29 cellular contexts compared by ENCODE assay signal in the genomic region with DNA sequence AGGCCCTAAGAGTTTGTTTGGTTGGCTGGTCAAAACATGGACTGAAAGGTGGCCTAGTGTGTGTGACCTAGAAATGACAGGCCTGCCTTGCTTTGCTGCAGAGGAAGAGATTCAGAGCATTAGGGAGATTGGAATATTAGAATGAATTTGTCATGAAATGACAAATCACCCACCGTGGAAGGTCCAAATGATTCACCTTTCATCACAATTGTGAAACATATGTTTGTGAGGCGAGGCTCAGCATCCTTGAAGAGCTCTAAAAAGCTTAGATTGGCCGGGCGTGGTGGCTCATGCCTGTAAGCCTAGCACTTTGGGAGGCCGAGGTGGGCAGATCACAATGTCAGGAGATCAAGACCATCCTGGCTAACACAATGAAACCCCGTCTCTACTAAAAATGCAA. TPM values are rescaled to one million over a fixed set of nuclear protein-coding genes. Genes with fewer than 3 reads are reported as not detected.
"Had no signal": no experiment of that assay in that cellular context is flagged by ENCODE, and none has a peak within 500 bp of the region (broad histone marks: within the 10 kb centered on the region; RNA-seq: fewer than 3 reads in every experiment).

No MANE protein-coding gene starts in this region.

- FAIRE-seq: astrocyte, RCC 7860, TTC549 had no signal

- DNase-seq: activated CD4-positive, alpha-beta T cell treated with anti-CD3 and anti-CD28 coated beads for 48 hours; activated CD4-positive, alpha-beta T cell treated with anti-CD3 and anti-CD28 coated beads, Interleukin-2, amount 50 U/mL, for 4 hours; activated CD8-positive, alpha-beta memory T cell treated with anti-CD3 and anti-CD28 coated beads, Interleukin-2, amount 10 ng/mL, durations not matched to agents 7 days and 5 days; activated CD8-positive, alpha-beta T cell treated with anti-CD3 and anti-CD28 coated beads, Interleukin-2, amount 10 ng/mL, durations not matched to agents 7 days and 5 days; activated effector memory CD4-positive, alpha-beta T cell treated with anti-CD3 and anti-CD28 coated beads, Interleukin-2, amount 50 U/mL, for 16 hours; activated naive CD4-positive, alpha-beta T cell treated with Interleukin-2 at 50 U/mL for 16 hours; activated T-cell treated with anti-CD3 and anti-CD28 coated beads, Interleukin-2, amount 50 U/mL, for 24 hours; amygdala; cerebellar nuclear complex; MG63; MV-4-11; NCI-H1092 treated with DMSO at 0.1 percent for 48 hours; NCI-H1417 treated with DMSO at 0.1 percent for 48 hours; NCI-H1694; NCI-H2029 treated with DMSO at 0.1 percent for 48 hours; NCI-H510A treated with DMSO at 0.1 percent for 48 hours; NCI-H69; T-cell; T-helper 2 cell; T1000; WERI-Rb-1 had no signal

- H3K4me2 ChIP-seq: KMS-11 had no signal

- H3K27ac ChIP-seq: KMS-11, SK-N-MC, WERI-Rb-1 had no signal

- H3K36me3 ChIP-seq: MG63, WERI-Rb-1 had no signal

- ATAC-seq: activated CD4-positive, CD25-positive, alpha-beta regulatory T cell treated with anti-CD3 and anti-CD28 coated beads, Interleukin-2, amount 50 U/mL, for 24 hours; activated CD8-positive, alpha-beta memory T cell treated with anti-CD3 and anti-CD28 coated beads, Interleukin-2, amount 10 ng/mL, durations not matched to agents 7 days and 5 days; activated CD8-positive, alpha-beta T cell treated with anti-CD3 and anti-CD28 coated beads, Interleukin-2, amount 10 ng/mL, durations not matched to agents 7 days and 5 days; Right ventricle myocardium inferior; T-cell had no signal

- H3K9me3 ChIP-seq: MG63 had no signal

- H3K4me3 ChIP-seq: MG63, SK-N-MC had no signal

- H3K27me3 ChIP-seq: MG63 had no signal

- H3K9ac ChIP-seq: KMS-11 had no signal

RNA-seq across cellular contexts. Expression of a gene that starts 5.5 kb away (rescaled TPM):
- total RNA-seq: activated CD8-positive, alpha-beta memory T cell treated with anti-CD3 and anti-CD28 coated beads, Interleukin-2, amount 10 ng/mL, durations not matched to agents 7 days and 5 days; activated CD8-positive, alpha-beta T cell treated with anti-CD3 and anti-CD28 coated beads, Interleukin-2, amount 10 ng/mL, durations not matched to agents 7 days and 5 days; astrocyte; cardiac septum; Right ventricle myocardium inferior; T-cell had no signal

RNA-seq across cellular contexts. Expression of a gene that starts 10.0 kb away (rescaled TPM):
- total RNA-seq: activated CD8-positive, alpha-beta memory T cell treated with anti-CD3 and anti-CD28 coated beads, Interleukin-2, amount 10 ng/mL, durations not matched to agents 7 days and 5 days; activated CD8-positive, alpha-beta T cell treated with anti-CD3 and anti-CD28 coated beads, Interleukin-2, amount 10 ng/mL, durations not matched to agents 7 days and 5 days; astrocyte; cardiac septum; Right ventricle myocardium inferior; T-cell had no signal

RNA-seq across cellular contexts. Expression of a gene that starts 10.9 kb away (rescaled TPM):
- total RNA-seq: activated CD8-positive, alpha-beta memory T cell treated with anti-CD3 and anti-CD28 coated beads, Interleukin-2, amount 10 ng/mL, durations not matched to agents 7 days and 5 days; activated CD8-positive, alpha-beta T cell treated with anti-CD3 and anti-CD28 coated beads, Interleukin-2, amount 10 ng/mL, durations not matched to agents 7 days and 5 days; astrocyte; cardiac septum; Right ventricle myocardium inferior; T-cell had no signal

RNA-seq across cellular contexts. Expression of a gene that starts 20.8 kb away (rescaled TPM):
- total RNA-seq: activated CD8-positive, alpha-beta memory T cell treated with anti-CD3 and anti-CD28 coated beads, Interleukin-2, amount 10 ng/mL, durations not matched to agents 7 days and 5 days; activated CD8-positive, alpha-beta T cell treated with anti-CD3 and anti-CD28 coated beads, Interleukin-2, amount 10 ng/mL, durations not matched to agents 7 days and 5 days; astrocyte; cardiac septum; Right ventricle myocardium inferior; T-cell had no signal

RNA-seq across cellular contexts. Expression of a gene that starts 25.3 kb away (rescaled TPM):
- total RNA-seq: activated CD8-positive, alpha-beta memory T cell treated with anti-CD3 and anti-CD28 coated beads, Interleukin-2, amount 10 ng/mL, durations not matched to agents 7 days and 5 days; activated CD8-positive, alpha-beta T cell treated with anti-CD3 and anti-CD28 coated beads, Interleukin-2, amount 10 ng/mL, durations not matched to agents 7 days and 5 days; astrocyte; cardiac septum; Right ventricle myocardium inferior; T-cell had no signal
